ENCODE assay signal across 10 cellular contexts in the genomic region with DNA sequence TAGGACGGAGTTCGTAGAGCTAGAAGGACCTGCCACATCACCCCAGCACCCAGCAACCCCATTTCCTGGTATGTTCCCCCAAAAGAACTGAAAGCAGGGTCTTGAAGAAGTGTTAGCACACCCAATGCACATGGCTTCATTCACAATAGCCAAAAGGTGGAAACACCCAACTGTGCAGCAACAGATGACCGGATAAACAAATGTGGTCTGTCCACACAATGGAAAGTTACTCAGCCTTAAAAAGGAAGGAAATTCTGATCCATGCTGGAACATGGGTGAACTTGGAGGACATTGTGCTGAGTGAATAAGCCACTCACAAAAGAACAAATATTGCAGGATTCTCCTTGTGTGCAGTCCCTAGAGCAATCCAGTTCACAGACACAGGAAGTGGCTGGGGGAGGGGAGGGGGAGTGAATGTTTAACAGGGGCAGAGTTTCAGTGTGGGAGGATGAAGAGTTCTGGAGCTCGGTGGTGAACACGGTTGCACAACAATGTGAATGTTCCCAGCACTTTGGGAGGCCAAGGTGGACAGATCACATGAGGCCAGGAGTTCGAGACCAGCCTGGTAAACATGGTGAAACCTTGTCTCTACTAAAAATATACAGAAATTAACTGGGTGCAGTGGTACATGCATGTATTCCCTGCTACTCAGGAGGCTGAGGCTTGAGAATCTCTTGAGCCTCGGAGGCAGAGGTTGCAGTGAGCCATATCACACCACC.
DNase-seq lines count a peak whose midpoint lies in the region; ATAC-seq, FAIRE-seq and TF ChIP-seq lines count a peak whose summit lies in the region.
"Had no signal": no experiment of that assay in that cellular context is flagged by ENCODE, and none has a peak within 500 bp of the region (broad histone marks: within the 10 kb centered on the region; RNA-seq: fewer than 3 reads in every experiment).

No MANE protein-coding gene starts in this region.

- FAIRE-seq in GM18507 (lab: Jason Lieb, UNC), result peak; percentile 83

- WGBS in mesodermal cell (ENCODE audit: insufficient coverage in 2 of 2), 2 experiments, result 76 to 86% methylated on average over 6 of the region's 7 CpGs
- 79% methylated on average over 7 of the region's 7 CpGs for WGBS in smooth muscle cell (ENCODE audit: low lambda C conversion rate)

- H3K4me1 ChIP-seq in mesodermal cell (ENCODE audit: control insufficient read depth, insufficient read depth, low read length, poor library complexity, severe bottlenecking) (peaks cover 19% of the 10 kb centered on the region), smooth muscle cell (ENCODE audit: low read depth) (peaks cover 3% of the 10 kb centered on the region)

- no peaks in the 10 kb centered on the region for H3K79me2 ChIP-seq in smooth muscle cell (ENCODE audit: low read depth)

- no peak overlapping the region for H3K9ac ChIP-seq in smooth muscle cell (ENCODE audit: low read depth)

- H3K36me3 Mint-ChIP-seq in activated naive CD8-positive, alpha-beta T cell treated with anti-CD3 and anti-CD28 coated beads, Interleukin-2, amount 50 U/mL, for 24 hours (ENCODE audit: low read depth), result no peaks in the 10 kb centered on the region
- no peaks in the 10 kb centered on the region for H3K36me3 Mint-ChIP-seq in CD14-positive monocyte

- no peak overlapping the region for H3K4me3 Mint-ChIP-seq in activated naive CD8-positive, alpha-beta T cell treated with anti-CD3 and anti-CD28 coated beads, Interleukin-2, amount 50 U/mL, for 24 hours
- H3K4me3 Mint-ChIP-seq in CD14-positive monocyte, result no peak overlapping the region
- H3K4me3 Mint-ChIP-seq: dendritic cell treated with granulocyte-macrophage colony-stimulating factor and Interleukin-4, amounts not matched to agents 40 ng/mL and 50 ng/mL, for 4 days had no signal

- H4K20me1 ChIP-seq in smooth muscle cell (ENCODE audit: low read depth), result no peaks in the 10 kb centered on the region

- H3K27me3 Mint-ChIP-seq in activated naive CD8-positive, alpha-beta T cell treated with anti-CD3 and anti-CD28 coated beads, Interleukin-2, amount 50 U/mL, for 24 hours, result no peaks in the 10 kb centered on the region
- peaks cover 4 to 14% (median 10%) of the 10 kb centered on the region in 3 donors for H3K27me3 Mint-ChIP-seq in CD14-positive monocyte (ENCODE audit: low read depth in 3 of 3)

- H3K36me3 ChIP-seq in mesodermal cell (ENCODE audit: control insufficient read depth, insufficient read depth, low read length) (no peaks in the 10 kb centered on the region), smooth muscle cell (ENCODE audit: low read depth) (no peaks in the 10 kb centered on the region)

- intact Hi-C loops in CD14-positive monocyte (cut with micrococcal nuclease), result no loop called here

- H3K27ac ChIP-seq in mesodermal cell (ENCODE audit: low read depth, low read length, severe bottlenecking) (peak overlapping the region; percentile 32), smooth muscle cell (ENCODE audit: low read depth) (no peak overlapping the region)

- H3K4me1 Mint-ChIP-seq in activated naive CD8-positive, alpha-beta T cell treated with anti-CD3 and anti-CD28 coated beads, Interleukin-2, amount 50 U/mL, for 24 hours, result peaks cover 9% of the 10 kb centered on the region
- H3K4me1 Mint-ChIP-seq in CD14-positive monocyte, result peaks cover 4% of the 10 kb centered on the region

- H2AFZ ChIP-seq in smooth muscle cell (ENCODE audit: low read depth), result no peak overlapping the region

- H3K9me3 ChIP-seq in mesodermal cell (ENCODE audit: control insufficient read depth, low read length), result peaks cover 4% of the 10 kb centered on the region
- H3K9me3 ChIP-seq in smooth muscle cell (replicated peaks; ENCODE audit: low read depth), result no peaks in the 10 kb centered on the region

- no peaks in the 10 kb centered on the region for H3F3A ChIP-seq in smooth muscle cell (ENCODE audit: low read depth)

- H3K9me3 Mint-ChIP-seq in activated naive CD8-positive, alpha-beta T cell treated with anti-CD3 and anti-CD28 coated beads, Interleukin-2, amount 50 U/mL, for 24 hours, result no peaks in the 10 kb centered on the region
- H3K9me3 Mint-ChIP-seq in CD14-positive monocyte, result peaks cover 2 to 9% (median 4%) of the 10 kb centered on the region in 7 donors
- H3K9me3 Mint-ChIP-seq: dendritic cell treated with granulocyte-macrophage colony-stimulating factor and Interleukin-4, amounts not matched to agents 40 ng/mL and 50 ng/mL, for 4 days had no signal

- H3K4me3 ChIP-seq in mesodermal cell (ENCODE audit: extremely low read depth, insufficient read depth, low read length, poor library complexity, severe bottlenecking), result no peak overlapping the region
- no peak overlapping the region for H3K4me3 ChIP-seq in smooth muscle cell

- H3K27ac Mint-ChIP-seq in activated naive CD8-positive, alpha-beta T cell treated with anti-CD3 and anti-CD28 coated beads, Interleukin-2, amount 50 U/mL, for 24 hours, result no peak overlapping the region
- H3K27ac Mint-ChIP-seq in CD14-positive monocyte, result no peak overlapping the region
- H3K27ac Mint-ChIP-seq: dendritic cell treated with granulocyte-macrophage colony-stimulating factor and Interleukin-4, amounts not matched to agents 40 ng/mL and 50 ng/mL, for 4 days had no signal

- H3K4me2 ChIP-seq in smooth muscle cell, result no peak overlapping the region

- peak; percentile 74 for ATAC-seq in HG03354 (IDR thresholded peaks at IDR 0.05; ENCODE audit: poor library complexity, severe bottlenecking, unreplicated experiment)
- no peak for ATAC-seq in activated naive CD8-positive, alpha-beta T cell treated with anti-CD3 and anti-CD28 coated beads, Interleukin-2, amount 50 U/mL, for 24 hours

- no peak for TF ChIP-seq CTCF in CD14-positive monocyte (IDR thresholded peaks at IDR 0.05)
- no peak for TF ChIP-seq CTCF in smooth muscle cell (IDR thresholded peaks at IDR 0.05; ENCODE audit: borderline replicate concordance, insufficient read depth, poor library complexity, severe bottlenecking)

- no peaks in the 10 kb centered on the region for H3K27me3 ChIP-seq in smooth muscle cell (ENCODE audit: low read depth)

- DNase-seq in GM18507 (ENCODE audit: extremely low spot score, insufficient read length, low read depth) (no peak), NCI-H1436 (lab: John Stamatoyannopoulos, UW) (no peak), CD14-positive monocyte (ENCODE audit: low spot score) (no peak), NCI-H2081 (lab: John Stamatoyannopoulos, UW) (no peak), smooth muscle cell (lab: John Stamatoyannopoulos, UW; ENCODE audit: unreplicated experiment) (no peak)
- DNase-seq in activated naive CD8-positive, alpha-beta T cell treated with anti-CD3 and anti-CD28 coated beads, Interleukin-2, amount 50 U/mL, for 24 hours, result peak; percentile 18
- DNase-seq: GDM1 had no signal
